Comparison of ENCODE assay signal across 8 cellular contexts in the genomic region with DNA sequence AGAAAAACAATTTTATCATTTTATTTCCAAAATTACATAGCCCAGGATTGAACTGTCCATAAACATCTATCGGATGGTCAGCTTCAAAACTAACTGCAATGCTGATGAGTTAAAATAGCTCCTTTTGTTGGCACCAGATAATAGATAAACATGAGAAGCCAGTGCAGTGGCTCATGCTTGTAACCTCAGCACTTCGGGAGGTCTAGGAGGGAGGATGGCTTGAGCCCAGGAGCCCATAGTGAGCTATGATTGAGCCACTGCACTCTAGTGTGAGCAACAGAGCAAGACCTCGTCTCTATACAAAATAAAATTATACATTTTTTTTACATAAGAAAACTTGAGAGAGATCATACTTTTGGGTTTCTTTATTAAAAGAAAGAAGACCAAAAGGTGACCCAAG. TPM values are rescaled to one million over a fixed set of nuclear protein-coding genes. Genes with fewer than 3 reads are reported as not detected.
DNase-seq lines count a peak whose midpoint lies in the region; ATAC-seq, FAIRE-seq and TF ChIP-seq lines count a peak whose summit lies in the region.

No MANE protein-coding gene starts in this region.

- no peaks in the 10 kb centered on the region for H3K27me3 ChIP-seq in ACC112 (ENCODE audit: insufficient read depth, low read length)
- no peaks in the 10 kb centered on the region for H3K27me3 ChIP-seq in astrocyte (ENCODE audit: insufficient read depth, low read length)
- no peaks in the 10 kb centered on the region for H3K27me3 ChIP-seq in testis

- H3K4me1 ChIP-seq in ACC112 (ENCODE audit: control insufficient read depth, insufficient read depth, low read length, unreplicated experiment) (peaks cover 25% of the 10 kb centered on the region), astrocyte (ENCODE audit: insufficient read depth, low read length) (peaks cover 22% of the 10 kb centered on the region), testis (peaks cover 10% of the 10 kb centered on the region)

- H3K4me3 Mint-ChIP-seq in astrocyte (ENCODE audit: unreplicated experiment) = peak overlapping the region; percentile 8

- H3K27ac Mint-ChIP-seq in astrocyte (ENCODE audit: unreplicated experiment) = peak overlapping the region; percentile 91

- peak overlapping the region; percentile 85 for H3K27ac ChIP-seq in ACC112 (ENCODE audit: low read depth, low read length)
- peak overlapping the region; percentile 72 for H3K27ac ChIP-seq in astrocyte (ENCODE audit: low read depth, low read length)
- peak overlapping the region; percentile 84 to 94 for H3K27ac ChIP-seq in testis

- H3K4me2 ChIP-seq in astrocyte (ENCODE audit: low read length) = peak overlapping the region; percentile 86

- peak overlapping the region; percentile 72 for H3K4me3 ChIP-seq in ACC112 (ENCODE audit: low read depth, low read length)
- peak overlapping the region; percentile 45 for H3K4me3 ChIP-seq in astrocyte (ENCODE audit: insufficient read depth, low read depth, low read length)
- H3K4me3 ChIP-seq in testis = peak overlapping the region in 1 of 2 donors; percentile 59

- peak; percentile 53 for DNase-seq in astrocyte (ENCODE audit: low read depth)
- peak; percentile 52 for DNase-seq in left kidney (ENCODE audit: low read depth, low spot score)
- peak; percentile 20 for DNase-seq in testis
- no peak for DNase-seq in NOMO-1 treated with dmso at 0.1 percent for 144 hours (lab: John Stamatoyannopoulos, UW; ENCODE audit: unreplicated experiment)

- peaks cover 23% of the 10 kb centered on the region for H3K4me1 Mint-ChIP-seq in astrocyte (ENCODE audit: low read depth, unreplicated experiment)

- H3K9ac ChIP-seq in astrocyte (ENCODE audit: low read length) = peak overlapping the region; percentile 79

- TF ChIP-seq CTCF in astrocyte (IDR thresholded peaks at IDR 0.05; ENCODE audit: insufficient read depth, low read depth, low read length) = no peak
- TF ChIP-seq CTCF in testis (IDR thresholded peaks at IDR 0.05) = no peak

- ATAC-seq in HG02852 (IDR thresholded peaks at IDR 0.05; ENCODE audit: unreplicated experiment) (peak; percentile 17), GM21576 (IDR thresholded peaks at IDR 0.05; ENCODE audit: unreplicated experiment) (no peak), HG03025 (IDR thresholded peaks at IDR 0.05; ENCODE audit: low FRiP score, unreplicated experiment) (no peak)

- no peak for TF ChIP-seq POLR2A in testis (IDR thresholded peaks at IDR 0.05)

- H3K9me3 ChIP-seq in astrocyte (ENCODE audit: insufficient read depth, low read depth, low read length) = no peaks in the 10 kb centered on the region
- no peaks in the 10 kb centered on the region for H3K9me3 ChIP-seq in testis

- no peaks in the 10 kb centered on the region for H3K36me3 ChIP-seq in ACC112 (ENCODE audit: insufficient read depth, low read length)
- H3K36me3 ChIP-seq in astrocyte (ENCODE audit: insufficient read depth, low read length) = no peaks in the 10 kb centered on the region
- H3K36me3 ChIP-seq in testis (ENCODE audit: low read depth, missing control alignments) = no peaks in the 10 kb centered on the region

- H2AFZ ChIP-seq in ACC112 (ENCODE audit: low read length, unreplicated experiment) (peak overlapping the region; percentile 77), astrocyte (ENCODE audit: low read depth, low read length) (peak overlapping the region; percentile 85)

- H3K9me3 Mint-ChIP-seq in astrocyte (ENCODE audit: unreplicated experiment) = peaks cover 3% of the 10 kb centered on the region

- FAIRE-seq in astrocyte (lab: Jason Lieb, UNC) = no peak

- H4K20me1 ChIP-seq in astrocyte (ENCODE audit: insufficient read depth, low read length) = no peaks in the 10 kb centered on the region

- intact Hi-C loops in testis (cut with DNase I; ENCODE audit: low total_unique reads) = no loop called here

- H3K79me2 ChIP-seq in ACC112 (ENCODE audit: control insufficient read depth, insufficient read depth, low read length, unreplicated experiment) (no peaks in the 10 kb centered on the region), astrocyte (ENCODE audit: insufficient read depth, low read length) (no peaks in the 10 kb centered on the region)

- peaks cover 1% of the 10 kb centered on the region for H3K36me3 Mint-ChIP-seq in astrocyte (ENCODE audit: low read depth, unreplicated experiment)

- 25 to 35% methylated on average over 3 of the region's 3 CpGs for WGBS in testis, 2 donors

- no peaks in the 10 kb centered on the region for H3K27me3 Mint-ChIP-seq in astrocyte (ENCODE audit: low read depth, unreplicated experiment)

RNA-seq across cellular contexts. Expression of a gene that starts 34.6 kb away (rescaled TPM):
- 4.1 and 4.8 TPM in 2 replicates for total RNA-seq in astrocyte
- 10 to 100 TPM; 16.6 to 21.3 TPM for total RNA-seq in testis
- 16.7 TPM for polyA plus RNA-seq in testis (ENCODE audit: insufficient read depth, low read depth, low replicate concordance)

RNA-seq across cellular contexts. Expression of a gene that starts 38.6 kb away (rescaled TPM):
- total RNA-seq in astrocyte (22.8 and 29.4 TPM in 2 replicates), testis (10 to 100 TPM; 28.3 to 37.5 TPM)
- 32.8 TPM for polyA plus RNA-seq in testis (ENCODE audit: insufficient read depth, low read depth, low replicate concordance)
